In genomic region chr15:57923750-57924149, GRCh38 we compare ENCODE assay signal across 19 cellular contexts.
DNase-seq lines count a peak whose midpoint lies in the region; ATAC-seq, FAIRE-seq and TF ChIP-seq lines count a peak whose summit lies in the region.
"Had no signal": no experiment of that assay in that cellular context is flagged by ENCODE, and none has a peak within 500 bp of the region (broad histone marks: within the 10 kb centered on the region; RNA-seq: fewer than 3 reads in every experiment).

No MANE protein-coding gene starts in this region.

- CTCF ChIA-PET in HepG2 (lab: Yijun Ruan, JAX; ENCODE audit: low intra/inter-chr PET ratio, low total read pairs), result no interaction called here

- H3K9ac ChIP-seq in liver (ENCODE audit: low read depth in 1 of 2, low read length in 2 of 2), result no peak overlapping the region
- H3K9ac ChIP-seq in HepG2 (ENCODE audit: insufficient read depth, low read depth, low read length), result no peak overlapping the region

- H3K79me2 ChIP-seq in HepG2 (ENCODE audit: insufficient read depth, low read length), result no peaks in the 10 kb centered on the region

- intact Hi-C loops in HepG2 (cut with micrococcal nuclease; ENCODE audit: unreplicated experiment), result no loop called here
- intact Hi-C loops in left colon (cut with DNase I, micrococcal nuclease), result no loop called here
- intact Hi-C loops in gastrocnemius medialis (cut with DNase I; ENCODE audit: low total_unique reads), result no loop called here

- no peak overlapping the region for H2AFZ ChIP-seq in HepG2 (ENCODE audit: low read length)

- no peak overlapping the region for H3K4me2 ChIP-seq in HepG2 (ENCODE audit: low read depth, low read length)

- H3K27me3 ChIP-seq in liver (ENCODE audit: control insufficient read depth in 4 of 4, insufficient read depth in 4 of 4, low read length in 3 of 4) (no peaks in the 10 kb centered on the region), HepG2 (ENCODE audit: control insufficient read depth in 1 of 2, insufficient read depth in 2 of 2, low read length in 2 of 2) (peaks cover 0 to 8% of the 10 kb centered on the region in 2 experiments; a peak in 1 of 5 replicates), gastrocnemius medialis (no peaks in the 10 kb centered on the region)
- H3K27me3 ChIP-seq: brain microvascular endothelial cell had no signal

- 37% methylated on average over 3 of the region's 3 CpGs for WGBS in liver
- WGBS in HepG2 (ENCODE audit: low lambda C conversion rate), result 0% methylated on average over 3 of the region's 3 CpGs

- TF ChIP-seq RAD21 in liver (IDR thresholded peaks at IDR 0.05) (no peak), HepG2 (CRISPR knock-in tag; IDR thresholded peaks at IDR 0.05) (no peak)

- DNase-seq in HepG2 (ENCODE audit: low spot score) (no peak), left colon (peak in 1 of 2 donors; percentile 54), gastrocnemius medialis (peak in 1 of 2 donors; percentile 39), T-helper 9 cell (no peak), D721Med (ENCODE audit: insufficient read length, low spot score) (no peak), GOT3 (lab: John Stamatoyannopoulos, UW) (no peak)
- no peak for DNase-seq in NK-92 treated with Interleukin-12 subunit alpha and Interleukin-12 subunit beta, amount 100 ng/mL, for 24 hours (lab: John Stamatoyannopoulos, UW)
- DNase-seq: activated CD8-positive, alpha-beta memory T cell treated with anti-CD3 and anti-CD28 coated beads, Interleukin-2, amount 50 U/mL, for 4 hours; activated naive CD4-positive, alpha-beta T cell treated with Interleukin-2 at 50 U/mL for 16 hours; brain microvascular endothelial cell; CD4-positive, alpha-beta T cell; DND-41; Karpas-422; midbrain; NCI-H1417 treated with DMSO at 0.1 percent for 48 hours; NCI-H345; SIG-M5; substantia nigra had no signal

- TF ChIP-seq CTCF in liver (IDR thresholded peaks at IDR 0.05; ENCODE audit: low read depth, low read length, missing input control), result no peak
- TF ChIP-seq CTCF in HepG2 (CRISPR knock-in tag; IDR thresholded peaks at IDR 0.05), result no peak
- TF ChIP-seq CTCF in gastrocnemius medialis (IDR thresholded peaks at IDR 0.05 in 4 of 5, conservative IDR thresholded peaks at IDR 0.05 in 1 of 5), result no peak
- TF ChIP-seq CTCF in D721Med (IDR thresholded peaks at IDR 0.05; ENCODE audit: insufficient read depth, missing control alignments), result no peak

- in situ Hi-C loops in HepG2 (cut with HindIII; ENCODE audit: extremely low pct_ligation_motif_present, low pct_unique_long_range_greater_than_20kb), result no loop called here
- in situ Hi-C loops in gastrocnemius medialis (cut with MboI; ENCODE audit: low sequenced_read_pairs in 4 of 4), result no loop called here

- no peaks in the 10 kb centered on the region for H3K9me3 ChIP-seq in liver (ENCODE audit: control insufficient read depth in 4 of 4, low read length in 3 of 4)
- no peaks in the 10 kb centered on the region for H3K9me3 ChIP-seq in HepG2 (ENCODE audit: low read length)
- no peaks in the 10 kb centered on the region for H3K9me3 ChIP-seq in gastrocnemius medialis

- H3K36me3 ChIP-seq in liver (ENCODE audit: control insufficient read depth in 4 of 4, insufficient read depth in 3 of 4, low read depth in 1 of 4, low read length in 3 of 4), result no peaks in the 10 kb centered on the region
- H3K36me3 ChIP-seq in HepG2 (replicated peaks in 1 of 2; ENCODE audit: control insufficient read depth in 1 of 2, insufficient read depth in 2 of 2, low read length in 2 of 2), result no peaks in the 10 kb centered on the region
- no peaks in the 10 kb centered on the region for H3K36me3 ChIP-seq in gastrocnemius medialis
- H3K36me3 ChIP-seq: brain microvascular endothelial cell had no signal

- no peaks in the 10 kb centered on the region for H4K20me1 ChIP-seq in HepG2 (ENCODE audit: insufficient read depth, low read length)

- H3K4me3 ChIP-seq in liver (ENCODE audit: low read depth in 1 of 3, low read length in 3 of 3) (no peak overlapping the region), HepG2 (replicated peaks in 1 of 3; ENCODE audit: insufficient read depth in 1 of 3, low read depth in 2 of 3, low read length in 3 of 3) (no peak overlapping the region), gastrocnemius medialis (no peak overlapping the region)

- H3K27ac ChIP-seq in liver (ENCODE audit: low read depth in 1 of 2, low read length in 2 of 2) (peak overlapping the region; percentile 79 to 92), HepG2 (ENCODE audit: extremely low read length, insufficient read depth, low read length) (no peak overlapping the region), gastrocnemius medialis (peak overlapping the region; percentile 13 to 73 (median 52))
- H3K27ac ChIP-seq: brain microvascular endothelial cell had no signal

- POLR2A ChIA-PET in HepG2 (lab: Yijun Ruan, JAX), result no interaction called here

- BruUV-seq in HepG2 (replicated peaks; lab: Mats Ljungman, UMichigan), result no TSS peak

- TF ChIP-seq EP300 in HepG2 (IDR thresholded peaks at IDR 0.05; ENCODE audit: low read depth in 2 of 2, low read length in 2 of 2) (no peak), HepG2 (CRISPR knock-in tag; IDR thresholded peaks at IDR 0.05; ENCODE audit: borderline replicate concordance) (no peak)

- H3K4me1 ChIP-seq in liver (ENCODE audit: control insufficient read depth in 4 of 4, insufficient read depth in 4 of 4, low read length in 3 of 4) (peaks cover 4 to 19% (median 14%) of the 10 kb centered on the region in 4 donors), HepG2 (ENCODE audit: insufficient read depth, low read length) (no peaks in the 10 kb centered on the region), gastrocnemius medialis (peaks cover 15 to 27% of the 10 kb centered on the region in 2 donors)

- ATAC-seq in HepG2 (no peak), left colon (peak; percentile 59), gastrocnemius medialis (peak in 1 of 2 donors; percentile 24)

- no peak for TF ChIP-seq POLR2A in HepG2 (IDR thresholded peaks at IDR 0.05; ENCODE audit: insufficient read depth in 1 of 2, low read depth in 2 of 2, low read length in 2 of 2)
- TF ChIP-seq POLR2A in gastrocnemius medialis (IDR thresholded peaks at IDR 0.05), result no peak

- FAIRE-seq in HepG2 (lab: Jason Lieb, UNC) (no peak), D721Med (lab: Jason Lieb, UNC) (no peak)

TF ChIP-seq in liver, 16 proteins besides CTCF, POLR2A, EP300 and RAD21 (continues in another document):
- TF ChIP-seq SP1 (IDR thresholded peaks at IDR 0.05) (no peak), FOXA1 (IDR thresholded peaks at IDR 0.05) (no peak), YY1 (IDR thresholded peaks at IDR 0.05) (no peak)
- TF ChIP-seq, protein P1, sequence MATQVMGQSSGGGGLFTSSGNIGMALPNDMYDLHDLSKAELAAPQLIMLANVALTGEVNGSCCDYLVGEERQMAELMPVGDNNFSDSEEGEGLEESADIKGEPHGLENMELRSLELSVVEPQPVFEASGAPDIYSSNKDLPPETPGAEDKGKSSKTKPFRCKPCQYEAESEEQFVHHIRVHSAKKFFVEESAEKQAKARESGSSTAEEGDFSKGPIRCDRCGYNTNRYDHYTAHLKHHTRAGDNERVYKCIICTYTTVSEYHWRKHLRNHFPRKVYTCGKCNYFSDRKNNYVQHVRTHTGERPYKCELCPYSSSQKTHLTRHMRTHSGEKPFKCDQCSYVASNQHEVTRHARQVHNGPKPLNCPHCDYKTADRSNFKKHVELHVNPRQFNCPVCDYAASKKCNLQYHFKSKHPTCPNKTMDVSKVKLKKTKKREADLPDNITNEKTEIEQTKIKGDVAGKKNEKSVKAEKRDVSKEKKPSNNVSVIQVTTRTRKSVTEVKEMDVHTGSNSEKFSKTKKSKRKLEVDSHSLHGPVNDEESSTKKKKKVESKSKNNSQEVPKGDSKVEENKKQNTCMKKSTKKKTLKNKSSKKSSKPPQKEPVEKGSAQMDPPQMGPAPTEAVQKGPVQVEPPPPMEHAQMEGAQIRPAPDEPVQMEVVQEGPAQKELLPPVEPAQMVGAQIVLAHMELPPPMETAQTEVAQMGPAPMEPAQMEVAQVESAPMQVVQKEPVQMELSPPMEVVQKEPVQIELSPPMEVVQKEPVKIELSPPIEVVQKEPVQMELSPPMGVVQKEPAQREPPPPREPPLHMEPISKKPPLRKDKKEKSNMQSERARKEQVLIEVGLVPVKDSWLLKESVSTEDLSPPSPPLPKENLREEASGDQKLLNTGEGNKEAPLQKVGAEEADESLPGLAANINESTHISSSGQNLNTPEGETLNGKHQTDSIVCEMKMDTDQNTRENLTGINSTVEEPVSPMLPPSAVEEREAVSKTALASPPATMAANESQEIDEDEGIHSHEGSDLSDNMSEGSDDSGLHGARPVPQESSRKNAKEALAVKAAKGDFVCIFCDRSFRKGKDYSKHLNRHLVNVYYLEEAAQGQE (IDR thresholded peaks at IDR 0.05), result no peak

TF ChIP-seq in HepG2, 621 proteins besides CTCF, POLR2A, EP300 and RAD21:
- TF ChIP-seq POGZ (CRISPR knock-in tag; IDR thresholded peaks at IDR 0.05) (no peak), JUND (CRISPR knock-in tag; IDR thresholded peaks at IDR 0.05) (no peak), ZNF33A (CRISPR knock-in tag; IDR thresholded peaks at IDR 0.05; ENCODE audit: borderline replicate concordance) (no peak), ZNF335 (CRISPR knock-in tag; IDR thresholded peaks at IDR 0.05) (no peak)
